Comparison of ENCODE assay signal across 8 cellular contexts in the genomic region with DNA sequence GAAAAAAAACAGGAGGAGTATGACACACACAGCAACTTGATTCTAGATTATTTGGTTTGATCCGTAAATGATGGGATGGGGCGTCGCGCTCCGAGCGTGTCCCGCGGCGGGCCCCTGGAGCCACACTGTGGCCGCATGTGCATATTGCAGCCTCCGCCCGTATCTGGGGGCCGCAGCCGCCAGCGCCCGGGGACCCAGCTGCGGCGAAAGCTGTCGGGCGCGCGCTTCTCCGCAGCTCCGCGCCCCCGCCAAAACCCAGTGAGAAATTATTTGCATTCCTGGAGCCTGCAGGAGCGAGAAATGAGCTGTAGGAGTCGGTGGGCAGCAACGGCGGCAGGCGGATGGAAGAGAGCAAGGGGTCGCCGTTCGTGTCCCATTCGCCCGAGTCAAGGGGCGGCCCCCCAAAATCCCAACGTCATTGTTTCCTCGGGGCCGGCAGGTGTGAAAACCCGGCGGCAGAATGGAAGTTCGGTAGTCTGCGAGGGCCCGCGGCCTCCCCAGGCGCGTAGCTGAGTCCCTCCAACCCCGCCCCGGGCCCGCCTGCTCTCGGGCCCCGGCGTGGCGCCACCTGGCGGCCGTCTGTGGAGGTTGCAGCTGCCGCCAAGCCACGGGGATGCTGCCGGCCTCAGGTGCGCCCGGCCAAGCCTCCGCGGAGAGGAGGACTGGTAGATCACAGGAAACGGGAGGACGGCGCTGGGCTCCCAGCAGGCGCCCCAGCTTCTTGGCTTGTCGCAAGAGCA.
DNase-seq lines count a peak whose midpoint lies in the region; ATAC-seq, FAIRE-seq and TF ChIP-seq lines count a peak whose summit lies in the region.
"Not testable (repeated sequence)": the region's sequence is repeated elsewhere in the genome, so short reads cannot be mapped to it uniquely, and the experiment has no call there.

No MANE protein-coding gene starts in this region.

- H4K8ac ChIP-seq in H1 (ENCODE audit: extremely low read depth, insufficient read depth, low read length) = not testable (repeated sequence)

- CTCF ChIA-PET in H1 (lab: Charles Lee; ENCODE audit: partially characterized antibody) = not testable (repeated sequence)

- WGBS in H1 (ENCODE audit: extremely low coverage in 1 of 2, insufficient coverage in 1 of 2, insufficient read length in 1 of 2, insufficient replicate concordance in 2 of 2, low coverage in 1 of 2, low lambda C conversion rate in 2 of 2, missing lambda C conversion rate in 1 of 2), 2 experiments = 0% methylated on average over 24 of the region's 69 CpGs; no CpG with 5 or more reads in 1 of the 2 experiments
- 0% methylated on average over 11 of the region's 69 CpGs; no CpG with 5 or more reads in 1 of the 2 experiments for WGBS in mesodermal cell (ENCODE audit: insufficient coverage in 2 of 2), 2 experiments

- not testable (repeated sequence) for H3K4me3 ChIP-seq in NT2/D1 (ENCODE audit: insufficient read length, low read depth)
- H3K4me3 ChIP-seq in H1 (ENCODE audit: extremely low read depth in 1 of 4, insufficient read depth in 2 of 4, low read depth in 3 of 4, low read length in 4 of 4) = peak overlapping the region in 2 of 4 experiments; percentile 35 to 56; a peak in 4 of 8 replicates
- peak overlapping the region; percentile 32 for H3K4me3 ChIP-seq in mesodermal cell (ENCODE audit: extremely low read depth, insufficient read depth, low read length, poor library complexity, severe bottlenecking)

- not testable (repeated sequence) for TF ChIP-seq EP300 in H1 (IDR thresholded peaks at IDR 0.05; ENCODE audit: borderline replicate concordance in 1 of 2, low read depth in 2 of 2, low read length in 2 of 2)

- TF ChIP-seq CTCF in H1 (IDR thresholded peaks at IDR 0.05; ENCODE audit: control extremely low read depth in 1 of 3, insufficient read depth in 1 of 3, low read depth in 1 of 3, low read length in 3 of 3) = peak; percentile 47 to 62 (median 61)

- H3K4me1 ChIP-seq in NT2/D1 (ENCODE audit: insufficient read depth, insufficient read length); H1 (replicated peaks in 1 of 4; ENCODE audit: control insufficient read depth in 3 of 4, insufficient read depth in 4 of 4, low read length in 3 of 4); mesodermal cell (ENCODE audit: control insufficient read depth, insufficient read depth, low read length, poor library complexity, severe bottlenecking): not testable (repeated sequence)

- H3K9ac ChIP-seq in NT2/D1 (ENCODE audit: insufficient read length, low read depth); H1 (replicated peaks in 1 of 4; ENCODE audit: extremely low read depth in 1 of 4, low read depth in 3 of 4, low read length in 3 of 4): not testable (repeated sequence)

- not testable (repeated sequence) for H3K27me3 ChIP-seq in NT2/D1 (ENCODE audit: insufficient read depth, insufficient read length); H1 (replicated peaks in 1 of 4; ENCODE audit: control insufficient read depth in 3 of 4, extremely low read depth in 1 of 4, insufficient read depth in 3 of 4, low read length in 3 of 4)

- not testable (repeated sequence) for H3K18ac ChIP-seq in H1 (ENCODE audit: extremely low read depth, low read length)

- H2BK12ac ChIP-seq in H1 (ENCODE audit: low read depth, low read length) = not testable (repeated sequence)

- not testable (repeated sequence) for H4K20me1 ChIP-seq in H1 (replicated peaks in 1 of 2; ENCODE audit: control insufficient read depth in 1 of 2, insufficient read depth in 2 of 2, low read length in 2 of 2)

- H2AFZ ChIP-seq in H1 (ENCODE audit: low read length) = not testable (repeated sequence)

- not testable (repeated sequence) for H3K56ac ChIP-seq in H1 (replicated peaks; ENCODE audit: insufficient read length, low read depth, low read length)

- not testable (repeated sequence) for TF ChIP-seq POLR2A in H1 (IDR thresholded peaks at IDR 0.05; ENCODE audit: control extremely low read depth in 1 of 2, low read depth in 2 of 2, low read length in 2 of 2)

- not testable (repeated sequence) for H3K23me2 ChIP-seq in H1 (ENCODE audit: low read depth, low read length)

- H3K9me3 ChIP-seq in NT2/D1 (ENCODE audit: insufficient read depth, low read length); H1 (ENCODE audit: insufficient read depth in 2 of 2, low read depth in 1 of 2, low read length in 1 of 2); mesodermal cell (ENCODE audit: control insufficient read depth, low read length): not testable (repeated sequence)

- H4K91ac ChIP-seq in H1 (replicated peaks; ENCODE audit: insufficient read length, low read length) = not testable (repeated sequence)

- not testable (repeated sequence) for H3K4ac ChIP-seq in H1 (replicated peaks; ENCODE audit: insufficient read length, low read depth, low read length)

- H2BK120ac ChIP-seq in H1 (replicated peaks; ENCODE audit: low read depth, low read length) = not testable (repeated sequence)

- not testable (repeated sequence) for H2BK20ac ChIP-seq in H1 (ENCODE audit: low read length)

- not testable (repeated sequence) for H2BK15ac ChIP-seq in H1 (ENCODE audit: low read length)

- H3K79me1 ChIP-seq in H1 (ENCODE audit: low read depth, low read length) = not testable (repeated sequence)

- not testable (repeated sequence) for H2BK5ac ChIP-seq in H1 (ENCODE audit: low read depth, low read length)

- H3K4me2 ChIP-seq in H1 (ENCODE audit: insufficient read depth in 1 of 2, low read depth in 2 of 2, low read length in 2 of 2) = not testable (repeated sequence)

- peak; percentile 3 for DNase-seq in CMK (ENCODE audit: low read depth)
- DNase-seq in HK-2 (ENCODE audit: unreplicated experiment) = peak; percentile 79
- DNase-seq in NT2/D1 (ENCODE audit: low read depth, low spot score) = peak; percentile 70
- peak; percentile 35 for DNase-seq in activated CD8-positive, alpha-beta memory T cell treated with anti-CD3 and anti-CD28 coated beads, Interleukin-2, amount 50 U/mL, for 1 hour (ENCODE audit: extremely low read depth)
- DNase-seq in H1 (ENCODE audit: low read depth in 1 of 2, low spot score in 2 of 2) = peak; percentile 21 to 93
- DNase-seq in stimulated activated CD4-positive, alpha-beta T cell treated with anti-CD3 and anti-CD28 coated beads, TNF-alpha, amount 100 ng/mL, for 48 hours (ENCODE audit: low read depth in 3 of 3) = peak; percentile 70 to 75 (median 72)

- not testable (repeated sequence) for H2AK5ac ChIP-seq in H1 (ENCODE audit: low read depth, low read length)

- not testable (repeated sequence) for H3K36me3 ChIP-seq in NT2/D1 (ENCODE audit: insufficient read depth, insufficient read length, low read length); H1 (ENCODE audit: control insufficient read depth in 2 of 4, insufficient read depth in 4 of 4, low read length in 3 of 4); mesodermal cell (ENCODE audit: control insufficient read depth, insufficient read depth, low read length)

- peak; percentile 13 to 37; a peak in 3 of 4 replicates for TF ChIP-seq RAD21 in H1 (IDR thresholded peaks at IDR 0.05 in 1 of 2, conservative IDR thresholded peaks at IDR 0.05 in 1 of 2; ENCODE audit: low read depth in 2 of 2, low read length in 2 of 2)

- H3K27ac ChIP-seq in H1 (ENCODE audit: low read depth, low read length); mesodermal cell (ENCODE audit: low read depth, low read length, severe bottlenecking): not testable (repeated sequence)

- not testable (repeated sequence) for H3K23ac ChIP-seq in H1 (ENCODE audit: insufficient read length)

- not testable (repeated sequence) for H3K79me2 ChIP-seq in H1 (ENCODE audit: control insufficient read depth in 1 of 2, insufficient read depth in 2 of 2, low read length in 2 of 2)

- FAIRE-seq in H1 (lab: Jason Lieb, UNC) = not testable (repeated sequence)

- not testable (repeated sequence) for H4K5ac ChIP-seq in H1 (ENCODE audit: insufficient read length, low read depth, low read length)

- peak; percentile 93 for ATAC-seq in GM21423 (IDR thresholded peaks at IDR 0.05; ENCODE audit: unreplicated experiment)

- not testable (repeated sequence) for H3K14ac ChIP-seq in H1 (ENCODE audit: insufficient read length)

- POLR2A ChIA-PET in H1 (lab: Charles Lee; ENCODE audit: partially characterized antibody) = not testable (repeated sequence)

TF ChIP-seq in H1, 55 proteins besides CTCF, POLR2A, EP300 and RAD21:
- TF ChIP-seq TAF1 (IDR thresholded peaks at IDR 0.05; ENCODE audit: low read depth, low read length) = 0 out of 2 replicates have a peak, but pooled peaks have one; percentile 20

Comparison
In these comparisons a context has a peak if more than half of its experiments do, and no peak if none do; other contexts are left out.
1. DNase-seq: peak in every context shown above with its lines; median percentile 79 in HK-2; 72 in stimulated activated CD4-positive, alpha-beta T cell treated with anti-CD3 and anti-CD28 coated beads, TNF-alpha, amount 100 ng/mL, for 48 hours; 70 in NT2/D1; 57 in H1; 35 in activated CD8-positive, alpha-beta memory T cell treated with anti-CD3 and anti-CD28 coated beads, Interleukin-2, amount 50 U/mL, for 1 hour; 3 in CMK.